In the genomic region with DNA sequence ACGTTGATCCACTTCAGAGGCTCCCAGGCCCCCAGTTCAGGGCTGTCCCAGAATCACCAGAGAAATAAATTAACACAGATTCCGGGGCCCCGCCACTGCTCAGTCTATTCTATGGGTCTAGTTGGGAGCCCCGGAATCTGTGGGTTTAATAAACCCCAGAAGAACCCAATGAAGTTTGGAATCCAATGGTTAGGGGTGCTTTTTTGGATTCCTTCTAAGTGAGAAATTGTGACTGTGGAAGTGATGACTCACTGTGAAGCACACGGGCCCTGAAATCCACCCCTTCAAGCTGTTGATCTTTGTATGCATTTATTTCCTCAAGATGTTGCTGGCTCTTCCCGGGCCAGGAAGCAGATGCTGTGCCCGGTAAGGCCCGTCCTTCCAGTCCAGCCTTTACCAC, we compare ENCODE assay signal across 13 cellular contexts. TPM values are rescaled to one million over a fixed set of nuclear protein-coding genes. Genes with fewer than 3 reads are reported as not detected.
DNase-seq lines count a peak whose midpoint lies in the region; ATAC-seq and TF ChIP-seq lines count a peak whose summit lies in the region.
"Had no signal": no experiment of that assay in that cellular context is flagged by ENCODE, and none has a peak within 500 bp of the region (broad histone marks: within the 10 kb centered on the region; RNA-seq: fewer than 3 reads in every experiment).

No MANE protein-coding gene starts in this region.

- no peaks in the 10 kb centered on the region for H3K9me3 ChIP-seq in GM23248 (ENCODE audit: low read depth)
- no peaks in the 10 kb centered on the region for H3K9me3 ChIP-seq in ovary
- H3K9me3 ChIP-seq: heart left ventricle, upper lobe of right lung had no signal

- peak overlapping the region; percentile 43 for H2AFZ ChIP-seq in GM23248

- H3K36me3 ChIP-seq in GM23248 (ENCODE audit: low read depth) (no peaks in the 10 kb centered on the region), ovary (no peaks in the 10 kb centered on the region)
- H3K36me3 ChIP-seq: heart left ventricle, upper lobe of right lung had no signal

- no peak for TF ChIP-seq EP300 in ovary (IDR thresholded peaks at IDR 0.05)

- no peak overlapping the region for H3K27ac ChIP-seq in GM23248
- H3K27ac ChIP-seq in ovary, result no peak overlapping the region
- H3K27ac ChIP-seq: heart left ventricle, upper lobe of right lung had no signal

- H4K20me1 ChIP-seq in GM23248 (ENCODE audit: insufficient read depth), result no peaks in the 10 kb centered on the region

- DNase-seq in GM23248 (peak; percentile 85), NCI-H226 (peak; percentile 27), erythroblast (lab: John Stamatoyannopoulos, UW) (peak; percentile 2 to 10), renal cortical epithelial cell (ENCODE audit: low read depth) (peak; percentile 44), retina (no peak), ovary (no peak)
- DNase-seq: DMS79, upper lobe of right lung had no signal

- no peaks in the 10 kb centered on the region for H3K9me2 ChIP-seq in GM23248 (ENCODE audit: insufficient read depth)

- ATAC-seq in GM21619 (IDR thresholded peaks at IDR 0.05; ENCODE audit: unreplicated experiment), result no peak
- no peak for ATAC-seq in GM21360 (IDR thresholded peaks at IDR 0.05; ENCODE audit: unreplicated experiment)

- H3K27me3 ChIP-seq in GM23248 (replicated peaks; ENCODE audit: insufficient read depth) (no peaks in the 10 kb centered on the region), ovary (no peaks in the 10 kb centered on the region)
- H3K27me3 ChIP-seq: upper lobe of right lung had no signal

- no peak overlapping the region for H3K4me3 ChIP-seq in GM23248
- H3K4me3 ChIP-seq in ovary, result no peak overlapping the region
- H3K4me3 ChIP-seq: heart left ventricle, upper lobe of right lung had no signal

- no peaks in the 10 kb centered on the region for H3K79me2 ChIP-seq in GM23248 (ENCODE audit: insufficient read depth)

- peak overlapping the region; percentile 6 for H3K4me2 ChIP-seq in GM23248 (ENCODE audit: unreplicated experiment)

- H3F3A ChIP-seq in GM23248 (ENCODE audit: insufficient read depth), result no peaks in the 10 kb centered on the region

- TF ChIP-seq CTCF in ovary (IDR thresholded peaks at IDR 0.05), result no peak

- no peak overlapping the region for H3K9ac ChIP-seq in GM23248

- H3K4me1 ChIP-seq in GM23248 (ENCODE audit: insufficient read depth) (peaks cover 13% of the 10 kb centered on the region), ovary (ENCODE audit: insufficient read depth) (no peaks in the 10 kb centered on the region)
- H3K4me1 ChIP-seq: upper lobe of right lung had no signal

- in situ Hi-C loops in GM23248 (cut with MboI), result loop anchor here (25.0 kb wide), 1 partner anchor 1214 kb away; no protein-coding TSS in a partner anchor

- TF ChIP-seq POLR2A in erythroblast (IDR thresholded peaks at IDR 0.05; ENCODE audit: low read length), result no peak
- no peak for TF ChIP-seq POLR2A in ovary (IDR thresholded peaks at IDR 0.05)

- 21 to 29% methylated on average over 8 of the region's 8 CpGs for WGBS in GM23248 (ENCODE audit: low coverage in 1 of 2, low lambda C conversion rate in 2 of 2, missing lambda C conversion rate in 2 of 2), 2 experiments
- 69 to 81% (median 80%) methylated on average over 8 of the region's 8 CpGs for WGBS in ovary, 3 donors

- intact Hi-C loops in ovary (cut with DNase I), result loop anchor here in 3 of 4 donors (5.0 to 10.0 kb wide), 5 partner anchors 387 to 1207 kb away; no protein-coding TSS in a partner anchor

RNA-seq across cellular contexts. Expression of a gene that starts 57.3 kb away (rescaled TPM):
- 0.32 TPM in 1 of 2 replicates, not detected in the other for total RNA-seq in GM23248 (2014; rRNA removed; shearing (Covaris generic))
- polyA plus RNA-seq in GM23248 (2016; fragmentation: Nextera tagmentation; extraction: Ambion mirVana) (0.11 and 0.15 TPM in 2 replicates), ovary (1 to 10 TPM in 1 of 2 donors, under 1 TPM in 1; 0.08 to 8.6 TPM)
- total RNA-seq in renal cortical epithelial cell (0.15 and 0.69 TPM in 2 replicates), ovary (1 to 10 TPM in 2 of 7 donors, under 1 TPM in 4, not detected in 1; 0.08 to 9.0 (median 0.59) TPM)
- total RNA-seq: lung microvascular endothelial cell, NCI-H460 had no signal

Comparison
In these comparisons a context has a peak if more than half of its experiments do, and no peak if none do; other contexts are left out.
1. DNase-seq: peak in GM23248 (single experiment), NCI-H226 (single experiment), erythroblast (2 of 2) and renal cortical epithelial cell (single experiment); none in retina (single experiment) and ovary (0 of 5).